In the genomic region with DNA sequence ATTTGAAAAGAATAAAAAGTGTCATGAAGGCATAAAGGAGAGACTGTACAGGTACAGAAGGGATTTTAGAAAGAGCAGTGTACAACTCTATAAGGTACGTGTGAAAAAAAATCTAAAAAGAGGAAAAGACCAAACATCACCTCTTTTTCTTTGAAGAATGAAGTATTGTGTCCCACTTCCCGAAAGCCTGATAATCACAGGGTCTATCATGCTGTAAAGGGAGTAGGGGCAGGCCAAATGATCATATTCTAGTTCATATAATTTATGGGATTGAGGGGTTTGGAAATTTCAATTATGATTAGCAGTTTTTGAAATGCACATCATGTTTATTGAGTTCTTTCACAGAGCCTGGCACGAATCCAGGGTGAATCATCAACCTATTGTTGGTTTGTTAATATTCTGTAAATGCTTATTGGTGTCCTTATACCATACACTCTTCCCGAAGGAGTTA, we compare ENCODE assay signal across 1 cellular context.
TF ChIP-seq lines count a peak whose summit lies in the region.

No MANE protein-coding gene starts in this region.

TF ChIP-seq in HEK293, 187 proteins besides CTCF, POLR2A, EP300 and RAD21 (continued from another document):
- TF ChIP-seq, protein P1, sequence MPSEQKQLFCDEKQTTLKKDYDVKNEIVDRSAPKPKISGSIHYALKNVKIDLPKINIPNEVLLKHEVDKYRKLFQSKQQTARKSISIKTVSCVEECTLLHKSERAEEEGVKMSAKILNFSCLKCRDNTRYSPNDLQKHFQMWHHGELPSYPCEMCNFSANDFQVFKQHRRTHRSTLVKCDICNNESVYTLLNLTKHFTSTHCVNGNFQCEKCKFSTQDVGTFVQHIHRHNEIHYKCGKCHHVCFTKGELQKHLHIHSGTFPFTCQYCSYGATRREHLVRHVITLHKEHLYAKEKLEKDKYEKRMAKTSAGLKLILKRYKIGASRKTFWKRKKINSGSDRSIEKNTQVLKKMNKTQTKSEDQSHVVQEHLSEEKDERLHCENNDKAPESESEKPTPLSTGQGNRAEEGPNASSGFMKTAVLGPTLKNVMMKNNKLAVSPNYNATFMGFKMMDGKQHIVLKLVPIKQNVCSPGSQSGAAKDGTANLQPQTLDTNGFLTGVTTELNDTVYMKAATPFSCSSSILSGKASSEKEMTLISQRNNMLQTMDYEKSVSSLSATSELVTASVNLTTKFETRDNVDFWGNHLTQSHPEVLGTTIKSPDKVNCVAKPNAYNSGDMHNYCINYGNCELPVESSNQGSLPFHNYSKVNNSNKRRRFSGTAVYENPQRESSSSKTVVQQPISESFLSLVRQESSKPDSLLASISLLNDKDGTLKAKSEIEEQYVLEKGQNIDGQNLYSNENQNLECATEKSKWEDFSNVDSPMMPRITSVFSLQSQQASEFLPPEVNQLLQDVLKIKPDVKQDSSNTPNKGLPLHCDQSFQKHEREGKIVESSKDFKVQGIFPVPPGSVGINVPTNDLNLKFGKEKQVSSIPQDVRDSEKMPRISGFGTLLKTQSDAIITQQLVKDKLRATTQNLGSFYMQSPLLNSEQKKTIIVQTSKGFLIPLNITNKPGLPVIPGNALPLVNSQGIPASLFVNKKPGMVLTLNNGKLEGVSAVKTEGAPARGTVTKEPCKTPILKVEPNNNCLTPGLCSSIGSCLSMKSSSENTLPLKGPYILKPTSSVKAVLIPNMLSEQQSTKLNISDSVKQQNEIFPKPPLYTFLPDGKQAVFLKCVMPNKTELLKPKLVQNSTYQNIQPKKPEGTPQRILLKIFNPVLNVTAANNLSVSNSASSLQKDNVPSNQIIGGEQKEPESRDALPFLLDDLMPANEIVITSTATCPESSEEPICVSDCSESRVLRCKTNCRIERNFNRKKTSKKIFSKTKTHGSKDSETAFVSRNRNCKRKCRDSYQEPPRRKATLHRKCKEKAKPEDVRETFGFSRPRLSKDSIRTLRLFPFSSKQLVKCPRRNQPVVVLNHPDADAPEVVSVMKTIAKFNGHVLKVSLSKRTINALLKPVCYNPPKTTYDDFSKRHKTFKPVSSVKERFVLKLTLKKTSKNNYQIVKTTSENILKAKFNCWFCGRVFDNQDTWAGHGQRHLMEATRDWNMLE (tag by site-specific recombination; conservative IDR thresholded peaks at IDR 0.05; ENCODE audit: low read depth): no peak
- TF ChIP-seq KLF10 (tag by site-specific recombination; IDR thresholded peaks at IDR 0.05) (no peak), ZNF10 (tag by site-specific recombination; IDR thresholded peaks at IDR 0.05) (no peak), ZNF792 (tag by site-specific recombination; IDR thresholded peaks at IDR 0.05) (no peak), HOXC10 (CRISPR knock-in tag; IDR thresholded peaks at IDR 0.05) (no peak), BCL11A (tag by site-specific recombination; IDR thresholded peaks at IDR 0.05; ENCODE audit: low read depth) (no peak), ZBTB17 (tag by site-specific recombination; IDR thresholded peaks at IDR 0.05) (0 out of 2 replicates have a peak, but pooled peaks have one; percentile 16), GFI1B (tag by site-specific recombination; IDR thresholded peaks at IDR 0.05) (peak; percentile 5; the same call in 1 of the 2 replicates), ZNF521 (tag by site-specific recombination; IDR thresholded peaks at IDR 0.05) (no peak), ZFP3 (tag by site-specific recombination; IDR thresholded peaks at IDR 0.05; ENCODE audit: low read depth) (no peak), SP7 (tag by site-specific recombination; IDR thresholded peaks at IDR 0.05) (peak; percentile 97)
- TF ChIP-seq, protein P2, sequence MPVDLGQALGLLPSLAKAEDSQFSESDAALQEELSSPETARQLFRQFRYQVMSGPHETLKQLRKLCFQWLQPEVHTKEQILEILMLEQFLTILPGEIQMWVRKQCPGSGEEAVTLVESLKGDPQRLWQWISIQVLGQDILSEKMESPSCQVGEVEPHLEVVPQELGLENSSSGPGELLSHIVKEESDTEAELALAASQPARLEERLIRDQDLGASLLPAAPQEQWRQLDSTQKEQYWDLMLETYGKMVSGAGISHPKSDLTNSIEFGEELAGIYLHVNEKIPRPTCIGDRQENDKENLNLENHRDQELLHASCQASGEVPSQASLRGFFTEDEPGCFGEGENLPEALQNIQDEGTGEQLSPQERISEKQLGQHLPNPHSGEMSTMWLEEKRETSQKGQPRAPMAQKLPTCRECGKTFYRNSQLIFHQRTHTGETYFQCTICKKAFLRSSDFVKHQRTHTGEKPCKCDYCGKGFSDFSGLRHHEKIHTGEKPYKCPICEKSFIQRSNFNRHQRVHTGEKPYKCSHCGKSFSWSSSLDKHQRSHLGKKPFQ (tag by site-specific recombination; IDR thresholded peaks at IDR 0.05): no peak
